1 cellular context compared by ENCODE assay signal in the genomic region with DNA sequence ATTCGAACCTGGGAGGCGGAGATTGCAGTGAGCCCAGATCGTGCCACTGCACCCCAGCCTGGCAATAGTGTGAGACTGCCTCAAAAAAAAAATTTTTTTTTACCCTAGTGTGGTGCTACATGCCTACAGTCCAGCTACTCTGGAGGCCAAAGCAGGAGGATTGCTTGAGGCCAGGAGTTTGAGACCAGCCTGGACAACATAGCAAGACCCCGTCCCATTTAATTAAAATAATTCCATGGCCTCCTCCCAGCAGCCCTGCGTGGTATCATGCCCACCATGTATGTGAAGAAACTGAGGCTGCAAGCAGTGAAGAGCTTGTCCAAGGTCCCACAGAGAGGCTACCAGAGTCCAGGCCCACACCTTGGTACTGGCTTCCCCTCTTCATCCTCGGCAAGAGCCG.
TF ChIP-seq lines count a peak whose summit lies in the region.

No MANE protein-coding gene starts in this region.

TF ChIP-seq in K562, 482 proteins besides CTCF, POLR2A, EP300 and RAD21:
- TF ChIP-seq NR2C2 (CRISPR knock-in tag; IDR thresholded peaks at IDR 0.05) (no peak), NR2C2 (tag; IDR thresholded peaks at IDR 0.05) (no peak), ZNF121 (CRISPR knock-in tag; conservative IDR thresholded peaks at IDR 0.05) (peak; percentile 78), FUS (optimal IDR thresholded peaks at IDR 0.05; ENCODE audit: low read depth, low read length) (no peak), BACH1 (tag; IDR thresholded peaks at IDR 0.05) (no peak), MXI1 (IDR thresholded peaks at IDR 0.05; ENCODE audit: low read depth, low read length) (no peak), SETDB1 (IDR thresholded peaks at IDR 0.05; ENCODE audit: low read length) (no peak), RERE (CRISPR knock-in tag; IDR thresholded peaks at IDR 0.05; ENCODE audit: borderline replicate concordance) (no peak)
- TF ChIP-seq, protein P1, sequence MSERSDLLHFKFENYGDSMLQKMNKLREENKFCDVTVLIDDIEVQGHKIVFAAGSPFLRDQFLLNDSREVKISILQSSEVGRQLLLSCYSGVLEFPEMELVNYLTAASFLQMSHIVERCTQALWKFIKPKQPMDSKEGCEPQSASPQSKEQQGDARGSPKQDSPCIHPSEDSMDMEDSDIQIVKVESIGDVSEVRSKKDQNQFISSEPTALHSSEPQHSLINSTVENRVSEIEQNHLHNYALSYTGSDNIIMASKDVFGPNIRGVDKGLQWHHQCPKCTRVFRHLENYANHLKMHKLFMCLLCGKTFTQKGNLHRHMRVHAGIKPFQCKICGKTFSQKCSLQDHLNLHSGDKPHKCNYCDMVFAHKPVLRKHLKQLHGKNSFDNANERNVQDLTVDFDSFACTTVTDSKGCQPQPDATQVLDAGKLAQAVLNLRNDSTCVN (CRISPR knock-in tag; IDR thresholded peaks at IDR 0.05): no peak
